Comparison of ENCODE assay signal across 20 cellular contexts in genomic region chr20:57746832-57747404, GRCh38.
"Had no signal": no experiment of that assay in that cellular context is flagged by ENCODE, and none has a peak within 500 bp of the region (broad histone marks: within the 10 kb centered on the region; RNA-seq: fewer than 3 reads in every experiment).

No MANE protein-coding gene starts in this region.

- H3K27ac ChIP-seq: epithelial cell of prostate, WERI-Rb-1 had no signal

- H3K4me3 ChIP-seq: psoas muscle had no signal

- DNase-seq: activated CD4-positive, alpha-beta T cell treated with anti-CD3 and anti-CD28 coated beads for 4 hours; activated CD8-positive, alpha-beta memory T cell treated with anti-CD3 and anti-CD28 coated beads, Interleukin-2, amount 50 U/mL, for 4 hours; activated CD8-positive, alpha-beta T cell treated with anti-CD3 and anti-CD28 coated beads for 36 hours; activated naive CD4-positive, alpha-beta T cell treated with anti-CD3 and anti-CD28 coated beads, Interleukin-2, amount 10 ng/mL, durations not matched to agents 7 days and 5 days; caudate nucleus; cortex of kidney; effector memory CD4-positive, alpha-beta T cell; hypothalamus; mammary epithelial cell; nucleus accumbens; psoas muscle; stimulated activated CD4-positive, alpha-beta T cell treated with anti-CD3 and anti-CD28 coated beads, Interleukin-12 subunit alpha, Interleukin-12 subunit beta, amount 100 ng/mL, for 4 hours; stimulated activated CD4-positive, alpha-beta T cell treated with anti-CD3 and anti-CD28 coated beads, Interleukin-2, amount 100 ng/mL, for 48 hours; stimulated activated CD8-positive, alpha-beta memory T cell treated with anti-CD3 and anti-CD28 coated beads, Interleukin-4, amount 100 ng/mL, for 48 hours; stimulated activated naive CD8-positive, alpha-beta T cell treated with anti-CD3 and anti-CD28 coated beads, Interleukin-15, Interleukin-2, amounts not matched to agents 100 U/mL and 50 U/mL, for 24 hours; T-helper 1 cell; WERI-Rb-1 had no signal

- ATAC-seq: activated CD8-positive, alpha-beta T cell treated with anti-CD3 and anti-CD28 coated beads for 36 hours; left colon; natural killer cell treated with Interleukin-12 subunit alpha and Interleukin-12 subunit beta and Interleukin-15 and Interleukin-18, amount 100 ng/mL, for 72 hours; psoas muscle; stimulated activated naive CD8-positive, alpha-beta T cell treated with anti-CD3 and anti-CD28 coated beads, Interleukin-15, Interleukin-2, amounts not matched to agents 100 U/mL and 50 U/mL, for 24 hours had no signal

- H3K36me3 ChIP-seq: WERI-Rb-1 had no signal

- H3K9me3 ChIP-seq: psoas muscle had no signal
